24 cellular contexts compared by ENCODE assay signal in the genomic region with DNA sequence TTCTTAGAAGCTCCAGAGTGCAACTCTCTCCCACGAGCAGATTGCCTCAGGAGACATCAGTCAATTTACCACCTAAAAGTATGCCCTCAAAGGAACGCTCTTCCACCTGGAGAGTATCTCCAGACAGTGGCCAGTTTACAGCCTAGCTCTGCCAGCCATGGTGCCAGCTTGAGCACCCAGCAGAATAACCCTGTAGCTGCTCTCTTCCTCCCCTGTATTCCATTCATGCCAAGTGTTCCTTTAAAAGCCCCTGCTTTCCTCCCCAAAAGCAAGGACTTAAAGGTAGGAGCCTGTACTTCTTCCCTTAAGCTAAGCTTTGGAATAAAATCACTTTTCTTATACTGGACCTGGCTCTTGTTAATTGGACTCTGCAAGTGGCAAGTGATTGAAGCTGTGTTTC.
"Had no signal": no experiment of that assay in that cellular context is flagged by ENCODE, and none has a peak within 500 bp of the region (broad histone marks: within the 10 kb centered on the region; RNA-seq: fewer than 3 reads in every experiment).

No MANE protein-coding gene starts in this region.

- H3K9me3 ChIP-seq: neutrophil, pancreas, psoas muscle, right lobe of liver, sigmoid colon, thoracic aorta, thyroid gland, tibial nerve, upper lobe of right lung, uterus had no signal

- H3K27ac ChIP-seq: neutrophil, pancreas, psoas muscle, right lobe of liver, sigmoid colon, stomach, thoracic aorta, thyroid gland, tibial nerve, upper lobe of right lung, uterus had no signal

- H3K4me3 ChIP-seq: pancreas, psoas muscle, right lobe of liver, sigmoid colon, stomach, thoracic aorta, thyroid gland, tibial nerve, upper lobe of right lung, uterus had no signal

- H3K4me1 ChIP-seq: pancreas, psoas muscle, right lobe of liver, sigmoid colon, stomach, thyroid gland, tibial nerve, upper lobe of right lung, uterus had no signal

- H3K27me3 ChIP-seq: neutrophil, right lobe of liver, sigmoid colon, stomach, thyroid gland, tibial nerve, upper lobe of right lung, uterus had no signal

- H3K36me3 ChIP-seq: neutrophil, pancreas, right lobe of liver, sigmoid colon, stomach, thoracic aorta, thyroid gland, tibial nerve, upper lobe of right lung, uterus had no signal

- DNase-seq: naive thymus-derived CD8-positive, alpha-beta T cell; nephron progenitor cell; nucleus accumbens; pancreas; psoas muscle; right cardiac atrium; right lobe of liver; sigmoid colon; small intestine; stimulated activated CD4-positive, alpha-beta T cell treated with anti-CD3 and anti-CD28 coated beads, Interleukin-15, amount 100 ng/mL, for 24 hours; stimulated activated CD4-positive, alpha-beta T cell treated with anti-CD3 and anti-CD28 coated beads, Interleukin-2, amount 100 ng/mL, for 24 hours; stimulated activated CD4-positive, alpha-beta T cell treated with anti-CD3 and anti-CD28 coated beads, Interleukin-2, amount 100 ng/mL, for 48 hours; stimulated activated CD4-positive, alpha-beta T cell treated with anti-CD3 and anti-CD28 coated beads, Interleukin-4, amount 100 ng/mL, for 24 hours; stimulated activated naive B cell treated with anti-CD40 and anti-IgM and Interleukin-4, amounts not matched to agents 10 μg/mL and 1 μg/mL and 100 μg/mL, for 72 hours; stimulated activated naive CD4-positive, alpha-beta T cell treated with Interleukin-2 at 50 U/mL for 16 hours; stomach; thyroid gland; upper lobe of right lung; uterus had no signal

- ATAC-seq: naive thymus-derived CD8-positive, alpha-beta T cell; natural killer cell treated with Interleukin-12 subunit alpha and Interleukin-12 subunit beta and Interleukin-15 and Interleukin-18, amount 100 ng/mL, for 72 hours; pancreas; psoas muscle; right cardiac atrium; right lobe of liver; stimulated activated effector memory CD8-positive, alpha-beta T cell treated with anti-CD3 and anti-CD28 coated beads, Interleukin-12 subunit alpha, Interleukin-12 subunit beta, amount 100 ng/mL, for 72 hours; stimulated activated naive B cell treated with anti-CD40 and anti-IgM and Interleukin-4, amounts not matched to agents 10 μg/mL and 1 μg/mL and 100 μg/mL, for 72 hours; upper lobe of right lung had no signal
